ENCODE assay signal across 19 cellular contexts in the genomic region with DNA sequence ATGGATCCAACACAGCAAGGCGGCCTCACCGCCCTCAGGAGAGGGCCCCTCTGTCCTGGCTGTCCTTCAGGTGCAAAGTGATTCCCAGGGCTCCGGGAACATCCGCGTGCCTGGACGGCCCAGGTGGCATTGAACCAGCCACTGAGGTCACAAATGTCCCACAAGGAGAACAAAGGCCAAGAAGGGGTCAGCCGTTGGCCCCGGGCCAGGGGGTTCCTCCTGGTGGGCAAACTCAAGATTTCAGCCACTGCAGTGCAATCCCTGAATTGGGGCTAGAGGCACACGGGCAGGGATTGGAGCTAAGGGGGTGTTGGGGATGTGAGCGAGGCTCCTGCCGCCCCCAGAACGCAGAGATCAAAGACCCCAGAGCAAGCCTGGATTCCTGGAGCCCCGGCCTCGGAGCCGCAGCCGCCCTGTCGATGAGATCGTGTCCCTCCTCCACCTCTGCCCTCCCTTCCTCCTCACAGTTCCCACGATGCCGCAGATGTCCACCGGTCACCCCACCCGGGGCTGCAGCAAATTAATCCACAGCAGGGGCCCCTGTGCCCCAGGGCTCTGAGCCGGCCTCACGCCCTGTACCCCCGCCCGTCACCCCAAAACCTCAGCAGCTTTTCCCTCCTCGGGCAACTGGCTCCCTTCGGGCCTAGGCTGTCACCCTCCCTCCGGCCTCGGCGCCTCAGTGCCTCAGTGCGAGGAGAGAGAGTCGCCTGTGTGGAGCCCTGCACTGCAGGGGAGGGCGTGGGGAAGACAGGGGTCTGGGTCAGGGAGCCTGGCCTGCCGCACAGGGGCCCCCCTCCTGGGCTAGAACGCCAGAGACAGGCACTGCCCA. TPM values are rescaled to one million over a fixed set of nuclear protein-coding genes. Genes with fewer than 3 reads are reported as not detected.
DNase-seq lines count a peak whose midpoint lies in the region; ATAC-seq and TF ChIP-seq lines count a peak whose summit lies in the region.
"Had no signal": no experiment of that assay in that cellular context is flagged by ENCODE, and none has a peak within 500 bp of the region (broad histone marks: within the 10 kb centered on the region; RNA-seq: fewer than 3 reads in every experiment).

No MANE protein-coding gene starts in this region.

- TF ChIP-seq POLR2A in lower leg skin (IDR thresholded peaks at IDR 0.05): no peak

- ATAC-seq in Right ventricle myocardium inferior (no peak), left cardiac atrium (no peak)

- no peaks in the 10 kb centered on the region for H3K36me3 ChIP-seq in endodermal cell (ENCODE audit: control insufficient read depth, insufficient read depth, low read length)
- no peaks in the 10 kb centered on the region for H3K36me3 ChIP-seq in neural progenitor cell
- H3K36me3 ChIP-seq: SJSA1 had no signal

- no peak overlapping the region for H2AFZ ChIP-seq in neural progenitor cell (replicated peaks)

- no peaks in the 10 kb centered on the region for H3K79me2 ChIP-seq in neural progenitor cell (ENCODE audit: low read depth)

- 76 to 80% methylated on average over 29 to 36 of the region's 36 CpGs for WGBS in endodermal cell (ENCODE audit: insufficient coverage in 1 of 2, insufficient read length in 1 of 2), 2 experiments
- WGBS in lower leg skin, 2 donors: 43 to 44% methylated on average over 26 to 36 of the region's 36 CpGs

- peak; percentile 43 for DNase-seq in Right ventricle myocardium inferior (ENCODE audit: missing footprints)
- DNase-seq in left cardiac atrium: no peak
- peak; percentile 52 for DNase-seq in endodermal cell
- DNase-seq in neural progenitor cell (ENCODE audit: low spot score): no peak
- no peak for DNase-seq in islet precursor cell
- no peak for DNase-seq in SIG-M5 treated with dmso at 0.1 percent for 504 hours (lab: John Stamatoyannopoulos, UW; ENCODE audit: unreplicated experiment)
- DNase-seq in lower leg skin (ENCODE audit: low spot score in 2 of 2): no peak
- no peak for DNase-seq in NCI-H2107 treated with DMSO at 0.1 percent for 48 hours (lab: John Stamatoyannopoulos, UW; ENCODE audit: unreplicated experiment)
- DNase-seq: AML-193, COR-L47, MM.1S, NCI-H1092, NCI-H146, NCI-H2029 treated with DMSO at 0.1 percent for 48 hours, NCI-H510A, NCI-H748 treated with DMSO at 0.1 percent for 48 hours had no signal

- no peaks in the 10 kb centered on the region for H3K36me3 Mint-ChIP-seq in endodermal cell (ENCODE audit: low read depth)
- H3K36me3 Mint-ChIP-seq in neural progenitor cell: no peaks in the 10 kb centered on the region

- no peaks in the 10 kb centered on the region for H4K20me1 ChIP-seq in neural progenitor cell (ENCODE audit: low read depth)

- H3K9ac ChIP-seq in endodermal cell (ENCODE audit: extremely low read depth, low read length, poor library complexity, severe bottlenecking) (no peak overlapping the region), neural progenitor cell (no peak overlapping the region)

- H3K4me3 Mint-ChIP-seq in endodermal cell (no peak overlapping the region), neural progenitor cell (no peak overlapping the region)

- H3K9me3 Mint-ChIP-seq in endodermal cell: no peaks in the 10 kb centered on the region
- peaks cover under 1% of the 10 kb centered on the region for H3K9me3 Mint-ChIP-seq in neural progenitor cell

- TF ChIP-seq CTCF in endodermal cell (conservative IDR thresholded peaks at IDR 0.05) (peak; percentile 51), neural progenitor cell (IDR thresholded peaks at IDR 0.05) (peak; percentile 15), lower leg skin (IDR thresholded peaks at IDR 0.05) (no peak)

- peaks cover 29% of the 10 kb centered on the region for H3K27me3 Mint-ChIP-seq in endodermal cell (ENCODE audit: insufficient read depth)
- peaks cover 19% of the 10 kb centered on the region for H3K27me3 Mint-ChIP-seq in neural progenitor cell (ENCODE audit: insufficient read depth, low read depth)

- no peaks in the 10 kb centered on the region for H3K4me1 Mint-ChIP-seq in endodermal cell
- peaks cover 6% of the 10 kb centered on the region for H3K4me1 Mint-ChIP-seq in neural progenitor cell

- H3K4me2 ChIP-seq in neural progenitor cell: no peak overlapping the region

- no peak overlapping the region for H3K27ac ChIP-seq in endodermal cell (ENCODE audit: low read depth, low read length)
- no peak overlapping the region for H3K27ac ChIP-seq in neural progenitor cell
- H3K27ac ChIP-seq: 22Rv1, SJSA1 had no signal

- intact Hi-C loops in Right ventricle myocardium inferior (cut with DNase I): no loop called here
- intact Hi-C loops in left cardiac atrium (cut with DNase I): no loop called here
- intact Hi-C loops in lower leg skin (cut with DNase I; ENCODE audit: low total_unique reads): no loop called here

- H3K27me3 ChIP-seq in endodermal cell (ENCODE audit: control insufficient read depth, insufficient read depth, low read length, poor library complexity, severe bottlenecking): peaks cover 4% of the 10 kb centered on the region
- peaks cover 94% of the 10 kb centered on the region for H3K27me3 ChIP-seq in neural progenitor cell

- H3F3A ChIP-seq in neural progenitor cell (ENCODE audit: low read depth): no peaks in the 10 kb centered on the region

- H3K4me1 ChIP-seq in endodermal cell (ENCODE audit: control insufficient read depth, insufficient read depth, low read length): no peaks in the 10 kb centered on the region
- H3K4me1 ChIP-seq in neural progenitor cell: no peaks in the 10 kb centered on the region
- H3K4me1 ChIP-seq: SJSA1 had no signal

- H3K4me3 ChIP-seq in endodermal cell (ENCODE audit: low read length): no peak overlapping the region
- H3K4me3 ChIP-seq in neural progenitor cell: no peak overlapping the region
- H3K4me3 ChIP-seq in lower leg skin (ENCODE audit: low read depth, poor library complexity, severe bottlenecking): no peak overlapping the region
- H3K4me3 ChIP-seq: SJSA1 had no signal

- no peaks in the 10 kb centered on the region for H3K9me3 ChIP-seq in endodermal cell (ENCODE audit: control insufficient read depth, low read length)
- no peaks in the 10 kb centered on the region for H3K9me3 ChIP-seq in neural progenitor cell (ENCODE audit: low read depth)
- H3K9me3 ChIP-seq: SJSA1 had no signal

- H3K27ac Mint-ChIP-seq in endodermal cell: no peak overlapping the region
- no peak overlapping the region for H3K27ac Mint-ChIP-seq in neural progenitor cell

RNA-seq across cellular contexts. Expression of a gene that starts 56.7 kb away (rescaled TPM):
- total RNA-seq in Right ventricle myocardium inferior (not detected), left cardiac atrium (1 to 10 TPM; 2.6 to 2.7 TPM), endodermal cell (under 1 TPM in 1 of 2 donors, not detected in 1; 0.13 TPM), neural progenitor cell (ENCODE audit: low replicate concordance) (0.34 TPM in 1 of 2 replicates, not detected in the other), lower leg skin (under 1 TPM in 1 of 4 donors, not detected in 3; 0.13 TPM)
- polyA plus RNA-seq in endodermal cell (2013, experiment 1 of 2): 0.21 TPM
- polyA plus RNA-seq in endodermal cell (2013, experiment 2 of 2): not detected
- total RNA-seq: RPMI7951, SJSA1 had no signal

Comparison
In these comparisons a context has a peak if more than half of its experiments do, and no peak if none do; other contexts are left out.
1. DNase-seq: peak in Right ventricle myocardium inferior (single experiment) and endodermal cell (single experiment); none in left cardiac atrium (single experiment), neural progenitor cell (single experiment), islet precursor cell (single experiment), SIG-M5 treated with dmso at 0.1 percent for 504 hours (single experiment), lower leg skin (0 of 2) and NCI-H2107 treated with DMSO at 0.1 percent for 48 hours (single experiment).
2. CTCF ChIP-seq: peak in endodermal cell (single experiment) and neural progenitor cell (single experiment); none in lower leg skin (0 of 3).